11 cellular contexts compared by ENCODE assay signal in genomic region chr1:59026472-59026948, GRCh38.
A peak's percentile ranks its signal among the peaks of the same experiment; 100 is the strongest.
DNase-seq lines count a peak whose midpoint lies in the region; ATAC-seq and TF ChIP-seq lines count a peak whose summit lies in the region.
"Had no signal": no experiment of that assay in that cellular context is flagged by ENCODE, and none has a peak within 500 bp of the region (broad histone marks: within the 10 kb centered on the region; RNA-seq: fewer than 3 reads in every experiment).

No MANE protein-coding gene starts in this region.

- no peaks in the 10 kb centered on the region for H3K27me3 Mint-ChIP-seq in T-helper 1 cell treated with Interleukin-12 subunit alpha and Interleukin-12 subunit beta and Interleukin-4 antibody, amounts not matched to agents 30 μg/mL and 1 μg/mL, for 36 hours (ENCODE audit: low read depth)

- peaks cover 29% of the 10 kb centered on the region for H3K4me1 Mint-ChIP-seq in T-helper 1 cell treated with Interleukin-12 subunit alpha and Interleukin-12 subunit beta and Interleukin-4 antibody, amounts not matched to agents 30 μg/mL and 1 μg/mL, for 36 hours (ENCODE audit: low read depth)

- H3K36me3 Mint-ChIP-seq in T-helper 1 cell treated with Interleukin-12 subunit alpha and Interleukin-12 subunit beta and Interleukin-4 antibody, amounts not matched to agents 30 μg/mL and 1 μg/mL, for 36 hours (ENCODE audit: low read depth): peaks cover 19% of the 10 kb centered on the region

- no peak for TF ChIP-seq CTCF in omental fat pad (IDR thresholded peaks at IDR 0.05)

- TF ChIP-seq POLR2A in GM18505 (IDR thresholded peaks at IDR 0.05; ENCODE audit: borderline replicate concordance, extremely low read depth, insufficient read depth, insufficient read length): no peak

- DNase-seq in omental fat pad (ENCODE audit: low spot score) (no peak), NCI-H524 (lab: John Stamatoyannopoulos, UW) (no peak), NCI-H2171 treated with DMSO at 0.1 percent for 48 hours (lab: John Stamatoyannopoulos, UW) (no peak)
- no peak for DNase-seq in stimulated activated CD8-positive, alpha-beta memory T cell treated with anti-CD3 and anti-CD28 coated beads, Interleukin-4, amount 100 ng/mL, for 48 hours
- DNase-seq: gastrocnemius medialis, NCI-H1105 treated with DMSO at 0.1 percent for 48 hours, right cardiac atrium had no signal

- peak overlapping the region; percentile 1 for H3K4me3 Mint-ChIP-seq in T-helper 1 cell treated with Interleukin-12 subunit alpha and Interleukin-12 subunit beta and Interleukin-4 antibody, amounts not matched to agents 30 μg/mL and 1 μg/mL, for 36 hours

- H3K9me3 Mint-ChIP-seq in T-helper 1 cell treated with Interleukin-12 subunit alpha and Interleukin-12 subunit beta and Interleukin-4 antibody, amounts not matched to agents 30 μg/mL and 1 μg/mL, for 36 hours: peaks cover 4% of the 10 kb centered on the region

- peak; percentile 38 for ATAC-seq in GM18505 (IDR thresholded peaks at IDR 0.05; ENCODE audit: unreplicated experiment)
- peak; percentile 33 for ATAC-seq in HG02852 (IDR thresholded peaks at IDR 0.05; ENCODE audit: unreplicated experiment)
- peak; percentile 45 for ATAC-seq in omental fat pad (ENCODE audit: low FRiP score)
- ATAC-seq in HG02970 (IDR thresholded peaks at IDR 0.05; ENCODE audit: low FRiP score, unreplicated experiment): no peak
- ATAC-seq: right cardiac atrium had no signal

- H3K27ac Mint-ChIP-seq in T-helper 1 cell treated with Interleukin-12 subunit alpha and Interleukin-12 subunit beta and Interleukin-4 antibody, amounts not matched to agents 30 μg/mL and 1 μg/mL, for 36 hours: peak overlapping the region; percentile 85
